1 cellular context compared by ENCODE assay signal in genomic region chr22:19909350-19910179, GRCh38.
TF ChIP-seq lines count a peak whose summit lies in the region.

No MANE protein-coding gene starts in this region.

TF ChIP-seq in liver, 16 proteins besides CTCF, POLR2A, EP300 and RAD21 (continued from another document):
- TF ChIP-seq ZBTB33 (IDR thresholded peaks at IDR 0.05) (no peak), HNF4G (IDR thresholded peaks at IDR 0.05) (no peak)
